16 cellular contexts compared by ENCODE assay signal in the genomic region with DNA sequence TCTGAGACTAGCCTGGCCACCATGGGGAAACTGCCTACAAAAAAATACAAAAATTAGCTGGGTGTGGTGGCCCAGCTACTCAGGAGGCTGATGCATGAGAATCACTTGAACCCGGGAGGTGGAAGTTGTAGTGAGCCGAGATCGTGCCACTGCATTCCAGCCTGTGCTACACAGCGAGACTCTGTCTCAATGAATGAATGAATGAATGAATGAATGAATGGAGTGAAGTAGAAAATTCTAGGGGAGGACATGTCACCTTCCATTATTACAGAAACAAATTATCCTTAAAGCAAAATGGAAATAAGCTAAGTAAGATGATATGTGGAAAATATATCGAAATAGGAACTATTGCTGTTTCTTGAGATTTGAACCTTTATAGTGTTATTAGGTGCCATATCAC. TPM values are rescaled to one million over a fixed set of nuclear protein-coding genes. Genes with fewer than 3 reads are reported as not detected.
DNase-seq lines count a peak whose midpoint lies in the region; ATAC-seq, FAIRE-seq and TF ChIP-seq lines count a peak whose summit lies in the region.
"Had no signal": no experiment of that assay in that cellular context is flagged by ENCODE, and none has a peak within 500 bp of the region (broad histone marks: within the 10 kb centered on the region; RNA-seq: fewer than 3 reads in every experiment).

No MANE protein-coding gene starts in this region.

- H3K4me3 ChIP-seq in Loucy (ENCODE audit: low read length, poor library complexity, severe bottlenecking) (peak overlapping the region; percentile 96), astrocyte (ENCODE audit: insufficient read depth, low read depth, low read length) (no peak overlapping the region), psoas muscle (peak overlapping the region; percentile 96)

- no peaks in the 10 kb centered on the region for H3K9me2 ChIP-seq in Loucy (replicated peaks; ENCODE audit: low read depth, low read length)

- CTCF ChIA-PET in HEK293T (lab: Yijun Ruan, JAX) = no interaction called here

- H2AFZ ChIP-seq in Loucy (ENCODE audit: low read length) (no peak overlapping the region), astrocyte (ENCODE audit: low read depth, low read length) (no peak overlapping the region)

- no peak for FAIRE-seq in astrocyte (lab: Jason Lieb, UNC)

- peaks cover 24% of the 10 kb centered on the region for H3K36me3 Mint-ChIP-seq in activated CD4-positive, alpha-beta T cell treated with anti-CD3 and anti-CD28 coated beads, Interleukin-2, amount 10 ng/mL, durations not matched to agents 24 days and 14 days (ENCODE audit: low read depth)
- H3K36me3 Mint-ChIP-seq in astrocyte (ENCODE audit: low read depth, unreplicated experiment) = no peaks in the 10 kb centered on the region

- H3K27ac Mint-ChIP-seq in activated CD4-positive, alpha-beta T cell treated with anti-CD3 and anti-CD28 coated beads, Interleukin-2, amount 10 ng/mL, durations not matched to agents 24 days and 14 days = peak overlapping the region; percentile 34
- peak overlapping the region; percentile 19 for H3K27ac Mint-ChIP-seq in astrocyte (ENCODE audit: unreplicated experiment)

- TF ChIP-seq CTCF in Loucy (conservative IDR thresholded peaks at IDR 0.05; ENCODE audit: low read length) = no peak
- TF ChIP-seq CTCF in astrocyte (IDR thresholded peaks at IDR 0.05; ENCODE audit: insufficient read depth, low read depth, low read length) = no peak
- no peak for TF ChIP-seq CTCF in psoas muscle (IDR thresholded peaks at IDR 0.05)

- no peak for ATAC-seq in psoas muscle
- ATAC-seq: CD8-positive, alpha-beta T cell had no signal

- no peaks in the 10 kb centered on the region for H3K9me3 Mint-ChIP-seq in activated CD4-positive, alpha-beta T cell treated with anti-CD3 and anti-CD28 coated beads, Interleukin-2, amount 10 ng/mL, durations not matched to agents 24 days and 14 days
- no peaks in the 10 kb centered on the region for H3K9me3 Mint-ChIP-seq in astrocyte (ENCODE audit: unreplicated experiment)
- H3K9me3 Mint-ChIP-seq: CD8-positive, alpha-beta T cell had no signal

- no peak overlapping the region for H3K4me3 Mint-ChIP-seq in activated CD4-positive, alpha-beta T cell treated with anti-CD3 and anti-CD28 coated beads, Interleukin-2, amount 10 ng/mL, durations not matched to agents 24 days and 14 days
- H3K4me3 Mint-ChIP-seq in astrocyte (ENCODE audit: unreplicated experiment) = peak overlapping the region; percentile 58

- H3K4me2 ChIP-seq in Loucy (ENCODE audit: low read depth, low read length, poor library complexity, severe bottlenecking) (peak overlapping the region; percentile 77), astrocyte (ENCODE audit: low read length) (no peak overlapping the region)

- DNase-seq in activated CD4-positive, alpha-beta T cell treated with anti-CD3 and anti-CD28 coated beads, Interleukin-2, amount 10 ng/mL, durations not matched to agents 24 days and 14 days = no peak
- DNase-seq in activated CD4-positive, alpha-beta T cell treated with anti-CD3 and anti-CD28 coated beads for 48 hours = no peak
- no peak for DNase-seq in astrocyte (ENCODE audit: low read depth)
- no peak for DNase-seq in psoas muscle
- DNase-seq in HEK293T (ENCODE audit: extremely low spot score) = no peak
- no peak for DNase-seq in NCI-H69 (lab: John Stamatoyannopoulos, UW)
- no peak for DNase-seq in NCI-H1417 (lab: John Stamatoyannopoulos, UW)
- DNase-seq: CD8-positive, alpha-beta T cell; GOT3; NCI-H1105; NCI-H187; NCI-H345; NCI-H526 treated with DMSO at 0.1 percent for 48 hours had no signal

- intact Hi-C loops in activated CD4-positive, alpha-beta T cell treated with anti-CD3 and anti-CD28 coated beads, Interleukin-2, amount 10 ng/mL, durations not matched to agents 24 days and 14 days (cut with micrococcal nuclease) = no loop called here
- intact Hi-C loops in psoas muscle (cut with DNase I) = loop anchor here (5.0 to 10.0 kb wide), 3 partner anchors 36 to 1037 kb away; partner anchors contain the start of genes COQ3 (in 1 of the 2), SIM1 (in 1 of the 2) and USP45 (in 1 of the 2)

- no peaks in the 10 kb centered on the region for H3K27me3 Mint-ChIP-seq in activated CD4-positive, alpha-beta T cell treated with anti-CD3 and anti-CD28 coated beads, Interleukin-2, amount 10 ng/mL, durations not matched to agents 24 days and 14 days
- H3K27me3 Mint-ChIP-seq in astrocyte (ENCODE audit: low read depth, unreplicated experiment) = no peaks in the 10 kb centered on the region
- H3K27me3 Mint-ChIP-seq: B cell had no signal

- H3K27me3 ChIP-seq in Loucy (ENCODE audit: insufficient read depth, low read length, poor library complexity, severe bottlenecking) (no peaks in the 10 kb centered on the region), astrocyte (ENCODE audit: insufficient read depth, low read length) (no peaks in the 10 kb centered on the region), psoas muscle (ENCODE audit: insufficient read depth in 3 of 3, low read length in 2 of 3) (no peaks in the 10 kb centered on the region)

- H3K4me1 ChIP-seq in Loucy (ENCODE audit: insufficient read depth, low read length, poor library complexity, severe bottlenecking) = peaks cover 26% of the 10 kb centered on the region
- H3K4me1 ChIP-seq in astrocyte (ENCODE audit: insufficient read depth, low read length) = peaks cover 18% of the 10 kb centered on the region
- H3K4me1 ChIP-seq in psoas muscle = peaks cover 31% of the 10 kb centered on the region

- H3K9ac ChIP-seq in Loucy (ENCODE audit: low read depth, low read length, poor library complexity, severe bottlenecking) (no peak overlapping the region), astrocyte (ENCODE audit: low read length) (no peak overlapping the region)

- H3K4me1 Mint-ChIP-seq in activated CD4-positive, alpha-beta T cell treated with anti-CD3 and anti-CD28 coated beads, Interleukin-2, amount 10 ng/mL, durations not matched to agents 24 days and 14 days = peaks cover 30% of the 10 kb centered on the region
- H3K4me1 Mint-ChIP-seq in astrocyte (ENCODE audit: low read depth, unreplicated experiment) = peaks cover 25% of the 10 kb centered on the region

- 92 to 97% (median 95%) methylated on average over 5 of the region's 5 CpGs for WGBS in psoas muscle, 3 donors

- no peaks in the 10 kb centered on the region for H3K36me3 ChIP-seq in Loucy (ENCODE audit: insufficient read depth, low read length)
- H3K36me3 ChIP-seq in astrocyte (ENCODE audit: insufficient read depth, low read length) = peaks cover 4% of the 10 kb centered on the region
- H3K36me3 ChIP-seq in psoas muscle (ENCODE audit: insufficient read depth in 1 of 2, low read depth in 1 of 2) = peaks cover 4 to 20% of the 10 kb centered on the region in 2 donors

- H3K79me2 ChIP-seq in Loucy (ENCODE audit: insufficient read depth, low read length) (peaks cover 48% of the 10 kb centered on the region), astrocyte (ENCODE audit: insufficient read depth, low read length) (peaks cover 40% of the 10 kb centered on the region)

- H3K27ac ChIP-seq in astrocyte (ENCODE audit: low read depth, low read length) (no peak overlapping the region), psoas muscle (no peak overlapping the region)
- H3K27ac ChIP-seq: RWPE1 had no signal

- POLR2A ChIA-PET in HEK293T (lab: Yijun Ruan, JAX) = no interaction called here

- peaks cover 17% of the 10 kb centered on the region for H4K20me1 ChIP-seq in Loucy (ENCODE audit: insufficient read depth, low read length, poor library complexity, severe bottlenecking)
- H4K20me1 ChIP-seq in astrocyte (ENCODE audit: insufficient read depth, low read length) = peaks cover 16% of the 10 kb centered on the region

- H3F3A ChIP-seq in Loucy (ENCODE audit: low read depth) = no peaks in the 10 kb centered on the region

- H3K9me3 ChIP-seq in Loucy (ENCODE audit: insufficient read depth, low read depth, low read length) (no peaks in the 10 kb centered on the region), astrocyte (ENCODE audit: insufficient read depth, low read depth, low read length) (no peaks in the 10 kb centered on the region), psoas muscle (no peaks in the 10 kb centered on the region)

TF ChIP-seq in HEK293T, 16 proteins besides CTCF, POLR2A, EP300 and RAD21:
- TF ChIP-seq LEF1 (IDR thresholded peaks at IDR 0.05; ENCODE audit: borderline replicate concordance) (no peak), ZNF384 (IDR thresholded peaks at IDR 0.05) (no peak), CTBP1 (IDR thresholded peaks at IDR 0.05; ENCODE audit: borderline replicate concordance) (no peak), SUZ12 (IDR thresholded peaks at IDR 0.05) (no peak), BHLHE40 (IDR thresholded peaks at IDR 0.05; ENCODE audit: borderline replicate concordance) (no peak), L3MBTL2 (conservative IDR thresholded peaks at IDR 0.05) (no peak), HDGF (IDR thresholded peaks at IDR 0.05; ENCODE audit: borderline replicate concordance) (no peak), NFRKB (IDR thresholded peaks at IDR 0.05) (no peak), PKNOX1 (IDR thresholded peaks at IDR 0.05) (no peak), TARDBP (IDR thresholded peaks at IDR 0.05) (no peak), FOXK2 (IDR thresholded peaks at IDR 0.05) (no peak), ARNT (IDR thresholded peaks at IDR 0.05) (no peak), FOXM1 (IDR thresholded peaks at IDR 0.05; ENCODE audit: borderline replicate concordance) (no peak), FOXA1 (IDR thresholded peaks at IDR 0.05) (no peak), ELF4 (IDR thresholded peaks at IDR 0.05) (no peak)

RNA-seq across cellular contexts. Expression of gene PNISR, which starts 2.9 kb away (rescaled TPM):
- 109 and 117 TPM in 2 replicates for total RNA-seq in activated CD4-positive, alpha-beta T cell treated with anti-CD3 and anti-CD28 coated beads, Interleukin-2, amount 10 ng/mL, durations not matched to agents 24 days and 14 days
- total RNA-seq in astrocyte (54.3 and 62.2 TPM in 2 replicates), psoas muscle (10 to 100 TPM; 32.1 to 51.1 (median 42.0) TPM)
- polyA plus RNA-seq in psoas muscle = 10 to 100 TPM; 16.2 to 29.5 (median 23.2) TPM

RNA-seq across cellular contexts. Expression of gene COQ3, which starts 34.0 kb away (rescaled TPM):
- total RNA-seq in activated CD4-positive, alpha-beta T cell treated with anti-CD3 and anti-CD28 coated beads, Interleukin-2, amount 10 ng/mL, durations not matched to agents 24 days and 14 days = 13.4 and 14.4 TPM in 2 replicates
- total RNA-seq in astrocyte (3.7 and 5.0 TPM in 2 replicates), psoas muscle (10 to 100 TPM; 13.5 to 19.0 (median 14.9) TPM)
- polyA plus RNA-seq in psoas muscle = 10 to 100 TPM; 19.1 to 20.0 (median 19.6) TPM
